ENCODE assay signal across 34 cellular contexts in genomic region chr7:86750124-86750523, GRCh38.
"Had no signal": no experiment of that assay in that cellular context is flagged by ENCODE, and none has a peak within 500 bp of the region (broad histone marks: within the 10 kb centered on the region; RNA-seq: fewer than 3 reads in every experiment).

No MANE protein-coding gene starts in this region.

- H3K9me3 ChIP-seq: MG63 had no signal

- H3K27ac ChIP-seq: KMS-11 had no signal

- H3K4me2 ChIP-seq: KMS-11 had no signal

- H3K36me3 ChIP-seq: MG63 had no signal

- H3K27me3 ChIP-seq: MG63 had no signal

- H3K9ac ChIP-seq: KMS-11 had no signal

- DNase-seq: Karpas-422, Kasumi-1, KG1, MG63, MM.1S, MV-4-11, NCI-H1048, NCI-H1092, NCI-H1092 treated with DMSO at 0.1 percent for 48 hours, NCI-H1105, NCI-H1105 treated with DMSO at 0.1 percent for 48 hours, NCI-H1417, NCI-H1417 treated with DMSO at 0.1 percent for 48 hours, NCI-H1436, NCI-H1436 treated with DMSO at 0.1 percent for 48 hours, NCI-H146, NCI-H1694, NCI-H1694 treated with DMSO at 0.1 percent for 48 hours, NCI-H187, NCI-H187 treated with DMSO at 0.1 percent for 48 hours, NCI-H1930, NCI-H2029, NCI-H2029 treated with DMSO at 0.1 percent for 48 hours, NCI-H2081, NCI-H2081 treated with DMSO at 0.1 percent for 48 hours, NCI-H2107, NCI-H2171, NCI-H2171 treated with DMSO at 0.1 percent for 48 hours, NCI-H2227 treated with DMSO at 0.1 percent for 48 hours, NCI-H226, NCI-H345, NCI-H446, NCI-H446 treated with DMSO at 0.1 percent for 48 hours had no signal

- H3K4me3 ChIP-seq: MG63 had no signal
